Comparison of ENCODE assay signal across 10 cellular contexts in the genomic region with DNA sequence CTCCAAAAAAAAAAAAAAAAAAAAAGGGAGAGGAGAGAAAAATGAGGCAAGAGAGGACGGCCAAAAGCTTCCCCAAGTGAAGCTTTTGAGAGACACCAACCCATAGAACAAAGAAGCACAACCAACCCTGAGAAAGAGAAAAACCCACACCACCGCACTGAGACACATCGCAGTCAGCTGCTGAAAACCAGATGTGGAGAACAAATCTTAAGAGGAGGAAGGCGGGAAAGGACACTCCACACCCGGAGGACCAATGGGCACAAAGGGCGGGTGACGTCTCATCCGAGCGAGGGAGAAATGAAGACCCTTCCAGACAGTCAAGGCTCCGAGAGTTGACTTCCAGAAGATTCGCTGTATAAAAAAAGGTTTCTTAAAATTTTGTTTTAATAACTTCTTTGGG.
DNase-seq lines count a peak whose midpoint lies in the region; ATAC-seq and TF ChIP-seq lines count a peak whose summit lies in the region.
"Had no signal": no experiment of that assay in that cellular context is flagged by ENCODE, and none has a peak within 500 bp of the region (broad histone marks: within the 10 kb centered on the region; RNA-seq: fewer than 3 reads in every experiment).

No MANE protein-coding gene starts in this region.

- peak overlapping the region; percentile 52 for H3K4me3 ChIP-seq in AG10803 (ENCODE audit: low read length)
- H3K4me3 ChIP-seq in PC-3 (ENCODE audit: low read length) = no peak overlapping the region
- H3K4me3 ChIP-seq in dorsolateral prefrontal cortex = no peak overlapping the region
- no peak overlapping the region for H3K4me3 ChIP-seq in neutrophil (ENCODE audit: low read depth in 1 of 2, low read length in 1 of 2)
- H3K4me3 ChIP-seq: lung, testis had no signal

- H3K27ac ChIP-seq in PC-3 (ENCODE audit: low read length) (peak overlapping the region; percentile 64), dorsolateral prefrontal cortex (peak overlapping the region in 51 of 59 donors; percentile 2 to 91 (median 71)), neutrophil (peak overlapping the region; percentile 70)

- H3K27me3 ChIP-seq in PC-3 (ENCODE audit: low read length) (no peaks in the 10 kb centered on the region), dorsolateral prefrontal cortex (no peaks in the 10 kb centered on the region), neutrophil (no peaks in the 10 kb centered on the region)
- H3K27me3 ChIP-seq: testis had no signal

- DNase-seq in AG10803 (ENCODE audit: low read depth) (peak; percentile 77), PC-3 (no peak), dorsolateral prefrontal cortex (no peak), COR-L47 (lab: John Stamatoyannopoulos, UW) (no peak), SW480 (ENCODE audit: low spot score) (no peak), hepatic stellate cell (ENCODE audit: low spot score) (no peak), activated gamma-delta T cell (lab: John Stamatoyannopoulos, UW) (no peak)

- peak overlapping the region; percentile 78 for H3K4me2 ChIP-seq in PC-3 (ENCODE audit: low read length)

- H3K9me3 ChIP-seq in PC-3 (ENCODE audit: low read length) (no peaks in the 10 kb centered on the region), neutrophil (no peaks in the 10 kb centered on the region)
- H3K9me3 ChIP-seq: testis had no signal

- no peaks in the 10 kb centered on the region for H3F3A ChIP-seq in PC-3 (ENCODE audit: low read length, unreplicated experiment)

- H2AFZ ChIP-seq in PC-3 (ENCODE audit: low read length) = no peak overlapping the region

- H3K9me2 ChIP-seq in PC-3 (replicated peaks; ENCODE audit: low read length) = no peaks in the 10 kb centered on the region

- H4K20me1 ChIP-seq in PC-3 (ENCODE audit: low read length) = no peaks in the 10 kb centered on the region

- TF ChIP-seq CTCF in AG10803 (conservative IDR thresholded peaks at IDR 0.05; ENCODE audit: low read length) (no peak), PC-3 (conservative IDR thresholded peaks at IDR 0.05; ENCODE audit: low read depth, low read length) (no peak), dorsolateral prefrontal cortex (IDR thresholded peaks at IDR 0.05 in 54 of 56, conservative IDR thresholded peaks at IDR 0.05 in 2 of 56; ENCODE audit: low read depth in 1 of 56, partially characterized antibody in 56 of 56) (no peak), neutrophil (IDR thresholded peaks at IDR 0.05) (no peak)

- ATAC-seq in PC-3 = no peak

- POLR2A ChIA-PET in PC-3 (lab: Charles Lee; ENCODE audit: unreplicated experiment) = no interaction called here

- peaks cover 21% of the 10 kb centered on the region for H3K4me1 ChIP-seq in PC-3 (ENCODE audit: insufficient read depth, low read length)
- peaks cover 7 to 18% of the 10 kb centered on the region in 2 experiments for H3K4me1 ChIP-seq in neutrophil (ENCODE audit: control insufficient read depth in 1 of 2, insufficient read depth in 1 of 2, low read depth in 1 of 2, low read length in 1 of 2)

- CTCF ChIA-PET in PC-3 (lab: Charles Lee) = no interaction called here

- no TSS peak for BruUV-seq in PC-3 (replicated peaks; lab: Mats Ljungman, UMichigan)

- intact Hi-C loops in PC-3 (cut with micrococcal nuclease) (no loop called here), dorsolateral prefrontal cortex (cut with DNase I) (no loop called here)

- H3K79me2 ChIP-seq in PC-3 (ENCODE audit: low read length) = peaks cover 75% of the 10 kb centered on the region

- peaks cover 35% of the 10 kb centered on the region for H3K36me3 ChIP-seq in PC-3 (ENCODE audit: low read depth, low read length)
- peaks cover 5% of the 10 kb centered on the region for H3K36me3 ChIP-seq in neutrophil

- no peak overlapping the region for H3K9ac ChIP-seq in PC-3 (ENCODE audit: low read length)
